Comparison of ENCODE assay signal across 8 cellular contexts in the genomic region with DNA sequence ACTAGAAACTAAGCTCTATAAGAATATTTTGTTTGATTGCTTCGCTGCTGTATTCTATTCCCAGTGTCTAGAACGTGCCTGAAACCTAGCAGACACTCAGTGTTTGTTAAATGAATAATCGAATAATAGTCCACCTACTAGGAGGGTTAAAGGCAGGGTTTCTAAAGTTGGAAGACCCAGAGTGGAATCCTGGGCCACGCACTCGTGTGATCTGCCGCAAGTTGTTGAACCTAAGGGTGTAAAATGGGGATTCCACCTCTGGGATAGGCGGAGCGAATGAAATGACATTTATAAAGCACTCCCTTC. TPM values are rescaled to one million over a fixed set of nuclear protein-coding genes. Genes with fewer than 3 reads are reported as not detected.
DNase-seq lines count a peak whose midpoint lies in the region; ATAC-seq, FAIRE-seq and TF ChIP-seq lines count a peak whose summit lies in the region.

No MANE protein-coding gene starts in this region.

- in situ Hi-C loops in KBM-7 (cut with MboI; ENCODE audit: low pct_unique_long_range_greater_than_20kb, low sequenced_read_pairs): no loop called here

- DNase-seq in KBM-7 (peak; percentile 11), chondrocyte (ENCODE audit: low spot score) (no peak), nephron progenitor cell (no peak), amygdala (lab: John Stamatoyannopoulos, UW) (no peak), RCC 7860 (ENCODE audit: low spot score) (no peak), NCI-H524 treated with DMSO at 0.1 percent for 48 hours (lab: John Stamatoyannopoulos, UW) (no peak)

- H3K4me2 ChIP-seq in BLaER1 treated with 17β-estradiol and CSF1 and Interleukin-3, amounts not matched to agents 10 nM and 100 nM: peak overlapping the region; percentile 73 to 94 (median 90)

- no peaks in the 10 kb centered on the region for H3K27me3 ChIP-seq in BLaER1 treated with 17β-estradiol and CSF1 and Interleukin-3, amounts not matched to agents 10 nM and 100 nM

- H3K27ac Mint-ChIP-seq in chondrocyte (ENCODE audit: unreplicated experiment) (peak overlapping the region; percentile 90), nephron progenitor cell (peak overlapping the region; percentile 13)

- no peak for FAIRE-seq in RCC 7860 (lab: Jason Lieb, UNC)

- H3K4me3 ChIP-seq in BLaER1 treated with 17β-estradiol and CSF1 and Interleukin-3, amounts not matched to agents 10 nM and 100 nM: peak overlapping the region; percentile 39 to 68 (median 54); a peak in 17 of 20 replicates

- peaks cover 12 to 29% (median 18%) of the 10 kb centered on the region in 10 experiments for H3K4me1 ChIP-seq in BLaER1 treated with 17β-estradiol and CSF1 and Interleukin-3, amounts not matched to agents 10 nM and 100 nM

- peaks cover 1% of the 10 kb centered on the region for H3K27me3 Mint-ChIP-seq in chondrocyte (ENCODE audit: low read depth)
- peaks cover 38% of the 10 kb centered on the region for H3K27me3 Mint-ChIP-seq in nephron progenitor cell (ENCODE audit: low read depth, poor library complexity)

- H3K27ac ChIP-seq in BLaER1 treated with 17β-estradiol and CSF1 and Interleukin-3, amounts not matched to agents 10 nM and 100 nM: peak overlapping the region in 3 of 11 experiments; percentile 14 to 36 (median 18); a peak in 2 of 22 replicates

- no peak for TF ChIP-seq CTCF in chondrocyte (IDR thresholded peaks at IDR 0.05)
- TF ChIP-seq CTCF in nephron progenitor cell (IDR thresholded peaks at IDR 0.05): no peak

- H3K9me3 Mint-ChIP-seq in chondrocyte (ENCODE audit: low read depth) (no peaks in the 10 kb centered on the region), nephron progenitor cell (no peaks in the 10 kb centered on the region)

- H4K20me1 ChIP-seq in BLaER1 treated with 17β-estradiol and CSF1 and Interleukin-3, amounts not matched to agents 10 nM and 100 nM: no peaks in the 10 kb centered on the region; a peak in 1 of 22 replicates

- no peaks in the 10 kb centered on the region for H3K9me3 ChIP-seq in BLaER1 treated with 17β-estradiol and CSF1 and Interleukin-3, amounts not matched to agents 10 nM and 100 nM (replicated peaks in 1 of 11)

- H3K36me3 Mint-ChIP-seq in chondrocyte (ENCODE audit: low read depth) (no peaks in the 10 kb centered on the region), nephron progenitor cell (ENCODE audit: low read depth) (peaks cover 5% of the 10 kb centered on the region)

- H3K4me1 Mint-ChIP-seq in chondrocyte (ENCODE audit: low read depth): peaks cover 16% of the 10 kb centered on the region
- H3K4me1 Mint-ChIP-seq in nephron progenitor cell: peaks cover 34% of the 10 kb centered on the region

- ATAC-seq in GM18517 (IDR thresholded peaks at IDR 0.05; ENCODE audit: unreplicated experiment): no peak

- peak overlapping the region in 9 of 11 experiments; percentile 28 to 61 (median 50); a peak in 13 of 22 replicates for H3K9ac ChIP-seq in BLaER1 treated with 17β-estradiol and CSF1 and Interleukin-3, amounts not matched to agents 10 nM and 100 nM

- H3K4me3 Mint-ChIP-seq in chondrocyte (ENCODE audit: unreplicated experiment): peak overlapping the region; percentile 98
- peak overlapping the region; percentile 77 for H3K4me3 Mint-ChIP-seq in nephron progenitor cell

- no peaks in the 10 kb centered on the region for H3K36me3 ChIP-seq in BLaER1 treated with 17β-estradiol and CSF1 and Interleukin-3, amounts not matched to agents 10 nM and 100 nM

RNA-seq across cellular contexts. Expression of gene AGFG2, which starts 0.7 kb away (rescaled TPM):
- total RNA-seq in chondrocyte: 7.7 to 8.2 TPM (median 7.8 TPM) in 3 replicates

RNA-seq across cellular contexts. Expression of gene SAP25, which starts 35.4 kb away (rescaled TPM):
- 0.70 to 1.1 TPM in 2 of 3 replicates, not detected in the other for total RNA-seq in chondrocyte

RNA-seq across cellular contexts. Expression of gene LRCH4, which starts 47.6 kb away (rescaled TPM):
- 42.0 to 45.8 TPM (median 43.9 TPM) in 3 replicates for total RNA-seq in chondrocyte

RNA-seq across cellular contexts. Expression of gene FBXO24, which starts 47.8 kb away (rescaled TPM):
- 0.57 to 1.2 TPM (median 0.82 TPM) in 3 replicates for total RNA-seq in chondrocyte

RNA-seq across cellular contexts. Expression of gene NYAP1, which starts 54.6 kb away (rescaled TPM):
- total RNA-seq in chondrocyte: 0.77 to 0.95 TPM (median 0.87 TPM) in 3 replicates
